ENCODE assay signal across 7 cellular contexts in genomic region chr3:49133226-49133951, GRCh38. TPM values are rescaled to one million over a fixed set of nuclear protein-coding genes. Genes with fewer than 3 reads are reported as not detected.
DNase-seq lines count a peak whose midpoint lies in the region; ATAC-seq, FAIRE-seq and TF ChIP-seq lines count a peak whose summit lies in the region.

No MANE protein-coding gene starts in this region.

- intact Hi-C loops in sigmoid colon (cut with DNase I), result loop anchor here (1.0 to 5.0 kb wide), 2 partner anchors 34 to 39 kb away; partner anchors contain the start of genes CCDC71 and QRICH1

- peaks cover 0 to 37% (median 33%) of the 10 kb centered on the region in 4 donors for H3K4me1 ChIP-seq in sigmoid colon

- TF ChIP-seq POLR2A in sigmoid colon (IDR thresholded peaks at IDR 0.05), result no peak

- no peaks in the 10 kb centered on the region for H3K27me3 ChIP-seq in bronchial epithelial cell (ENCODE audit: control insufficient read depth, insufficient read depth, low read length)
- H3K27me3 ChIP-seq in sigmoid colon, result no peaks in the 10 kb centered on the region

- H3K36me3 ChIP-seq in bronchial epithelial cell (ENCODE audit: control insufficient read depth, insufficient read depth, low read length) (peaks cover 10% of the 10 kb centered on the region), sigmoid colon (peaks cover 5 to 28% (median 10%) of the 10 kb centered on the region in 4 donors)

- H3K27ac ChIP-seq in sigmoid colon, result peak overlapping the region; percentile 87 to 97 (median 92)

- no peak for TF ChIP-seq CTCF in bronchial epithelial cell (IDR thresholded peaks at IDR 0.05; ENCODE audit: insufficient read depth, low read length, severe bottlenecking)
- no peak for TF ChIP-seq CTCF in sigmoid colon (IDR thresholded peaks at IDR 0.05)

- H3K9me3 ChIP-seq in sigmoid colon, result no peaks in the 10 kb centered on the region

- WGBS in sigmoid colon, 2 donors, result 2 to 8% methylated on average over 30 of the region's 30 CpGs

- TF ChIP-seq EP300 in sigmoid colon (IDR thresholded peaks at IDR 0.05), result no peak

- H3K4me3 ChIP-seq in bronchial epithelial cell (ENCODE audit: low read depth, low read length), result peak overlapping the region; percentile 64
- H3K4me3 ChIP-seq in sigmoid colon, result peak overlapping the region; percentile 64 to 86 (median 69)

- peak; percentile 86 for DNase-seq in GM04504 (ENCODE audit: low read depth)
- peak; percentile 27 for DNase-seq in NCI-H345 treated with DMSO at 0.1 percent for 48 hours (lab: John Stamatoyannopoulos, UW; ENCODE audit: unreplicated experiment)
- peak; percentile 81 for DNase-seq in bronchial epithelial cell (ENCODE audit: low read depth)
- peak; percentile 91 for DNase-seq in iPS-NIHi11 (ENCODE audit: low spot score)
- DNase-seq in sigmoid colon, result peak; percentile 95
- DNase-seq in activated CD4-positive, CD25-positive, alpha-beta regulatory T cell (lab: John Stamatoyannopoulos, UW), result no peak

- no peak for ATAC-seq in GM21447 (IDR thresholded peaks at IDR 0.05; ENCODE audit: unreplicated experiment)

- no peak for FAIRE-seq in bronchial epithelial cell (lab: Jason Lieb, UNC)

RNA-seq across cellular contexts. Expression of gene LAMB2, which starts 0.5 kb away (rescaled TPM):
- total RNA-seq in bronchial epithelial cell (174 and 189 TPM in 2 replicates), sigmoid colon (100 to 1,000 TPM; 252 to 612 (median 330) TPM)
- 10 to 100 TPM; 10.2 to 85.0 (median 26.6) TPM for polyA plus RNA-seq in sigmoid colon

RNA-seq across cellular contexts. Expression of gene USP19, which starts 12.8 kb away (rescaled TPM):
- total RNA-seq in bronchial epithelial cell (39.5 and 44.4 TPM in 2 replicates), sigmoid colon (10 to 100 TPM; 48.2 to 98.4 (median 55.7) TPM)
- polyA plus RNA-seq in sigmoid colon, result 10 to 100 TPM; 22.2 to 33.8 (median 27.3) TPM

RNA-seq across cellular contexts. Expression of gene QARS1, which starts 28.8 kb away (rescaled TPM):
- total RNA-seq in bronchial epithelial cell (138 and 232 TPM in 2 replicates), sigmoid colon (100 to 1,000 TPM; 158 to 262 (median 202) TPM)
- 100 to 1,000 TPM; 243 to 363 (median 245) TPM for polyA plus RNA-seq in sigmoid colon

RNA-seq across cellular contexts. Expression of gene CCDC71, which starts 32.7 kb away (rescaled TPM):
- total RNA-seq in bronchial epithelial cell (19.1 and 19.5 TPM in 2 replicates), sigmoid colon (10 to 100 TPM; 12.5 to 27.3 (median 16.4) TPM)
- 10 to 100 TPM; 13.4 to 23.0 (median 15.6) TPM for polyA plus RNA-seq in sigmoid colon

RNA-seq across cellular contexts. Expression of gene KLHDC8B, which starts 38.0 kb away (rescaled TPM):
- total RNA-seq in bronchial epithelial cell (37.9 and 95.5 TPM in 2 replicates), sigmoid colon (100 to 1,000 TPM in 2 of 4 donors, 10 to 100 TPM in 2; 95.3 to 134 (median 98.0) TPM)
- polyA plus RNA-seq in sigmoid colon, result 10 to 100 TPM; 11.3 to 27.6 (median 16.1) TPM

Comparison
In these comparisons a context has a peak if more than half of its experiments do, and no peak if none do; other contexts are left out.
1. DNase-seq: peak in GM04504 (single experiment), NCI-H345 treated with DMSO at 0.1 percent for 48 hours (single experiment), bronchial epithelial cell (single experiment), iPS-NIHi11 (single experiment) and sigmoid colon (single experiment); none in activated CD4-positive, CD25-positive, alpha-beta regulatory T cell (0 of 4).